21 cellular contexts compared by ENCODE assay signal in genomic region chr5:87097664-87098063, GRCh38.
"Had no signal": no experiment of that assay in that cellular context is flagged by ENCODE, and none has a peak within 500 bp of the region (broad histone marks: within the 10 kb centered on the region; RNA-seq: fewer than 3 reads in every experiment).

No MANE protein-coding gene starts in this region.

- H3K27ac Mint-ChIP-seq: activated B cell treated with CpG ODN at 0.5 μM for 24 hours; activated CD4-positive, alpha-beta memory T cell treated with anti-CD3 and anti-CD28 coated beads for 36 hours; activated CD4-positive, alpha-beta T cell treated with anti-CD3 and anti-CD28 coated beads, Interleukin-2, amount 10 ng/mL, durations not matched to agents 7 days and 5 days; activated naive CD4-positive, alpha-beta T cell treated with anti-CD3 and anti-CD28 coated beads for 36 hours; activated naive CD8-positive, alpha-beta T cell treated with anti-CD3 and anti-CD28 coated beads for 36 hours; T-helper 17 cell had no signal

- H3K4me3 Mint-ChIP-seq: activated B cell treated with CpG ODN at 0.5 μM for 24 hours; activated CD4-positive, alpha-beta memory T cell treated with anti-CD3 and anti-CD28 coated beads for 36 hours; activated CD4-positive, alpha-beta T cell treated with anti-CD3 and anti-CD28 coated beads, Interleukin-2, amount 10 ng/mL, durations not matched to agents 7 days and 5 days; activated naive CD4-positive, alpha-beta T cell treated with anti-CD3 and anti-CD28 coated beads for 36 hours; activated naive CD8-positive, alpha-beta T cell treated with anti-CD3 and anti-CD28 coated beads for 36 hours; activated T-cell treated with anti-CD3 and anti-CD28 coated beads, Interleukin-2, amount 50 U/mL, for 4 hours; T-helper 17 cell had no signal

- H3K9me3 Mint-ChIP-seq: activated B cell treated with CpG ODN at 0.5 μM for 24 hours; activated CD4-positive, alpha-beta memory T cell treated with anti-CD3 and anti-CD28 coated beads for 36 hours; activated CD4-positive, alpha-beta T cell treated with anti-CD3 and anti-CD28 coated beads, Interleukin-2, amount 10 ng/mL, durations not matched to agents 7 days and 5 days; activated naive CD4-positive, alpha-beta T cell treated with anti-CD3 and anti-CD28 coated beads for 36 hours; activated naive CD8-positive, alpha-beta T cell treated with anti-CD3 and anti-CD28 coated beads for 36 hours; activated T-cell treated with anti-CD3 and anti-CD28 coated beads, Interleukin-2, amount 50 U/mL, for 4 hours had no signal

- DNase-seq: activated B cell treated with CpG ODN at 0.5 μM for 24 hours; activated CD4-positive, alpha-beta memory T cell treated with anti-CD3 and anti-CD28 coated beads for 36 hours; activated CD4-positive, alpha-beta T cell treated with anti-CD3 and anti-CD28 coated beads for 1 hour; activated CD4-positive, alpha-beta T cell treated with anti-CD3 and anti-CD28 coated beads, Interleukin-2, amount 10 ng/mL, durations not matched to agents 7 days and 5 days; activated CD8-positive, alpha-beta memory T cell treated with anti-CD3 and anti-CD28 coated beads for 24 hours; activated effector memory CD4-positive, alpha-beta T cell treated with anti-CD3 and anti-CD28 coated beads, Interleukin-2, amount 50 U/mL, for 16 hours; activated naive CD4-positive, alpha-beta T cell treated with anti-CD3 and anti-CD28 coated beads for 36 hours; activated naive CD8-positive, alpha-beta T cell treated with anti-CD3 and anti-CD28 coated beads for 36 hours; activated T-cell treated with anti-CD3 and anti-CD28 coated beads, Interleukin-2, amount 50 U/mL, for 4 hours; brain microvascular endothelial cell; MG63; NCI-H1105; NCI-H1436; NCI-H1694 treated with DMSO at 0.1 percent for 48 hours; NCI-H2029 treated with DMSO at 0.1 percent for 48 hours; NCI-H510A treated with DMSO at 0.1 percent for 48 hours; NCI-H69; PC-9; SHP77 treated with DMSO at 0.1 percent for 48 hours; T-helper 17 cell; T1000 had no signal

- ATAC-seq: activated T-cell treated with anti-CD3 and anti-CD28 coated beads, Interleukin-2, amount 50 U/mL, for 4 hours; T-helper 17 cell had no signal

- H3K27me3 Mint-ChIP-seq: activated B cell treated with CpG ODN at 0.5 μM for 24 hours; activated CD4-positive, alpha-beta memory T cell treated with anti-CD3 and anti-CD28 coated beads for 36 hours; activated naive CD8-positive, alpha-beta T cell treated with anti-CD3 and anti-CD28 coated beads for 36 hours; T-helper 17 cell had no signal

- H3K36me3 Mint-ChIP-seq: activated CD4-positive, alpha-beta memory T cell treated with anti-CD3 and anti-CD28 coated beads for 36 hours; activated naive CD8-positive, alpha-beta T cell treated with anti-CD3 and anti-CD28 coated beads for 36 hours had no signal
